3 cellular contexts compared by ENCODE assay signal in the genomic region with DNA sequence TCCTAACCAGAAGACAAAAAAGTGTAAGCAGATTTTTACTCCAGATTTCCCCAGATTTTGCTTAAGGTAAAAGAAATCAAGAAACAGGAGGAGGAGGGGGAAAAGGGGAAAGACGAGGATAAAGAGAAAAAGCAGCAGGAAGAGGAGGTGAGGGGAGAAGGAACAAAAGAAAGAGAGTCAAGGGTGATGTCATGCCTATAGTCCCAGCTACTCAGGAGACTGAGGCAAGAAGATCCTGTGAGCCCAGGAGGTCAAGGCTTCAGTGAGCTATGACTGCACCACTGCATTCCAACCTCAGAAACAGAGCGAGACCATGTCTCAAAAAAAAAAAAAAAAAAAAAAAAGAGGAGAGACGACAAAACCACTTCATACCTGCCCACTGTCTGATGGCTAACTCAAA.
TF ChIP-seq lines count a peak whose summit lies in the region.

No MANE protein-coding gene starts in this region.

TF ChIP-seq in GM23338, 12 proteins besides CTCF, POLR2A, EP300 and RAD21 (continues in another document):
- TF ChIP-seq, protein P1, sequence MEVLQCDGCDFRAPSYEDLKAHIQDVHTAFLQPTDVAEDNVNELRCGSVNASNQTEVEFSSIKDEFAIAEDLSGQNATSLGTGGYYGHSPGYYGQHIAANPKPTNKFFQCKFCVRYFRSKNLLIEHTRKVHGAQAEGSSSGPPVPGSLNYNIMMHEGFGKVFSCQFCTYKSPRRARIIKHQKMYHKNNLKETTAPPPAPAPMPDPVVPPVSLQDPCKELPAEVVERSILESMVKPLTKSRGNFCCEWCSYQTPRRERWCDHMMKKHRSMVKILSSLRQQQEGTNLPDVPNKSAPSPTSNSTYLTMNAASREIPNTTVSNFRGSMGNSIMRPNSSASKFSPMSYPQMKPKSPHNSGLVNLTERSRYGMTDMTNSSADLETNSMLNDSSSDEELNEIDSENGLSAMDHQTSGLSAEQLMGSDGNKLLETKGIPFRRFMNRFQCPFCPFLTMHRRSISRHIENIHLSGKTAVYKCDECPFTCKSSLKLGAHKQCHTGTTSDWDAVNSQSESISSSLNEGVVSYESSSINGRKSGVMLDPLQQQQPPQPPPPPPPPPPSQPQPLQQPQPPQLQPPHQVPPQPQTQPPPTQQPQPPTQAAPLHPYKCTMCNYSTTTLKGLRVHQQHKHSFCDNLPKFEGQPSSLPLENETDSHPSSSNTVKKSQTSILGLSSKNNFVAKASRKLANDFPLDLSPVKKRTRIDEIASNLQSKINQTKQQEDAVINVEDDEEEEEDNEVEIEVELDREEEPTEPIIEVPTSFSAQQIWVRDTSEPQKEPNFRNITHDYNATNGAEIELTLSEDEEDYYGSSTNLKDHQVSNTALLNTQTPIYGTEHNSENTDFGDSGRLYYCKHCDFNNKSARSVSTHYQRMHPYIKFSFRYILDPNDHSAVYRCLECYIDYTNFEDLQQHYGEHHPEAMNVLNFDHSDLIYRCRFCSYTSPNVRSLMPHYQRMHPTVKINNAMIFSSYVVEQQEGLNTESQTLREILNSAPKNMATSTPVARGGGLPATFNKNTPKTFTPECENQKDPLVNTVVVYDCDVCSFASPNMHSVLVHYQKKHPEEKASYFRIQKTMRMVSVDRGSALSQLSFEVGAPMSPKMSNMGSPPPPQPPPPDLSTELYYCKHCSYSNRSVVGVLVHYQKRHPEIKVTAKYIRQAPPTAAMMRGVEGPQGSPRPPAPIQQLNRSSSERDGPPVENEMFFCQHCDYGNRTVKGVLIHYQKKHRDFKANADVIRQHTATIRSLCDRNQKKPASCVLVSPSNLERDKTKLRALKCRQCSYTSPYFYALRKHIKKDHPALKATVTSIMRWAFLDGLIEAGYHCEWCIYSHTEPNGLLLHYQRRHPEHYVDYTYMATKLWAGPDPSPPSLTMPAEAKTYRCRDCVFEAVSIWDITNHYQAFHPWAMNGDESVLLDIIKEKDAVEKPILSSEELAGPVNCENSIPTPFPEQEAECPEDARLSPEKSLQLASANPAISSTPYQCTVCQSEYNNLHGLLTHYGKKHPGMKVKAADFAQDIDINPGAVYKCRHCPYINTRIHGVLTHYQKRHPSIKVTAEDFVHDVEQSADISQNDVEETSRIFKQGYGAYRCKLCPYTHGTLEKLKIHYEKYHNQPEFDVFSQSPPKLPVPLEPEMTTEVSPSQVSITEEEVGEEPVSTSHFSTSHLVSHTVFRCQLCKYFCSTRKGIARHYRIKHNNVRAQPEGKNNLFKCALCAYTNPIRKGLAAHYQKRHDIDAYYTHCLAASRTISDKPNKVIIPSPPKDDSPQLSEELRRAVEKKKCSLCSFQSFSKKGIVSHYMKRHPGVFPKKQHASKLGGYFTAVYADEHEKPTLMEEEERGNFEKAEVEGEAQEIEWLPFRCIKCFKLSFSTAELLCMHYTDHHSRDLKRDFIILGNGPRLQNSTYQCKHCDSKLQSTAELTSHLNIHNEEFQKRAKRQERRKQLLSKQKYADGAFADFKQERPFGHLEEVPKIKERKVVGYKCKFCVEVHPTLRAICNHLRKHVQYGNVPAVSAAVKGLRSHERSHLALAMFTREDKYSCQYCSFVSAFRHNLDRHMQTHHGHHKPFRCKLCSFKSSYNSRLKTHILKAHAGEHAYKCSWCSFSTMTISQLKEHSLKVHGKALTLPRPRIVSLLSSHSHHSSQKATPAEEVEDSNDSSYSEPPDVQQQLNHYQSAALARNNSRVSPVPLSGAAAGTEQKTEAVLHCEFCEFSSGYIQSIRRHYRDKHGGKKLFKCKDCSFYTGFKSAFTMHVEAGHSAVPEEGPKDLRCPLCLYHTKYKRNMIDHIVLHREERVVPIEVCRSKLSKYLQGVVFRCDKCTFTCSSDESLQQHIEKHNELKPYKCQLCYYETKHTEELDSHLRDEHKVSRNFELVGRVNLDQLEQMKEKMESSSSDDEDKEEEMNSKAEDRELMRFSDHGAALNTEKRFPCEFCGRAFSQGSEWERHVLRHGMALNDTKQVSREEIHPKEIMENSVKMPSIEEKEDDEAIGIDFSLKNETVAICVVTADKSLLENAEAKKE (CRISPR knock-in tag; IDR thresholded peaks at IDR 0.05): no peak
- no peak for TF ChIP-seq ZNF114 (CRISPR knock-in tag; IDR thresholded peaks at IDR 0.05)
- TF ChIP-seq, protein P2, sequence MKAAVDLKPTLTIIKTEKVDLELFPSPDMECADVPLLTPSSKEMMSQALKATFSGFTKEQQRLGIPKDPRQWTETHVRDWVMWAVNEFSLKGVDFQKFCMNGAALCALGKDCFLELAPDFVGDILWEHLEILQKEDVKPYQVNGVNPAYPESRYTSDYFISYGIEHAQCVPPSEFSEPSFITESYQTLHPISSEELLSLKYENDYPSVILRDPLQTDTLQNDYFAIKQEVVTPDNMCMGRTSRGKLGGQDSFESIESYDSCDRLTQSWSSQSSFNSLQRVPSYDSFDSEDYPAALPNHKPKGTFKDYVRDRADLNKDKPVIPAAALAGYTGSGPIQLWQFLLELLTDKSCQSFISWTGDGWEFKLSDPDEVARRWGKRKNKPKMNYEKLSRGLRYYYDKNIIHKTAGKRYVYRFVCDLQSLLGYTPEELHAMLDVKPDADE (IDR thresholded peaks at IDR 0.05): no peak

TF ChIP-seq in WTC11, 78 proteins besides CTCF, POLR2A, EP300 and RAD21 (continues in another document):
- TF ChIP-seq, protein P3, sequence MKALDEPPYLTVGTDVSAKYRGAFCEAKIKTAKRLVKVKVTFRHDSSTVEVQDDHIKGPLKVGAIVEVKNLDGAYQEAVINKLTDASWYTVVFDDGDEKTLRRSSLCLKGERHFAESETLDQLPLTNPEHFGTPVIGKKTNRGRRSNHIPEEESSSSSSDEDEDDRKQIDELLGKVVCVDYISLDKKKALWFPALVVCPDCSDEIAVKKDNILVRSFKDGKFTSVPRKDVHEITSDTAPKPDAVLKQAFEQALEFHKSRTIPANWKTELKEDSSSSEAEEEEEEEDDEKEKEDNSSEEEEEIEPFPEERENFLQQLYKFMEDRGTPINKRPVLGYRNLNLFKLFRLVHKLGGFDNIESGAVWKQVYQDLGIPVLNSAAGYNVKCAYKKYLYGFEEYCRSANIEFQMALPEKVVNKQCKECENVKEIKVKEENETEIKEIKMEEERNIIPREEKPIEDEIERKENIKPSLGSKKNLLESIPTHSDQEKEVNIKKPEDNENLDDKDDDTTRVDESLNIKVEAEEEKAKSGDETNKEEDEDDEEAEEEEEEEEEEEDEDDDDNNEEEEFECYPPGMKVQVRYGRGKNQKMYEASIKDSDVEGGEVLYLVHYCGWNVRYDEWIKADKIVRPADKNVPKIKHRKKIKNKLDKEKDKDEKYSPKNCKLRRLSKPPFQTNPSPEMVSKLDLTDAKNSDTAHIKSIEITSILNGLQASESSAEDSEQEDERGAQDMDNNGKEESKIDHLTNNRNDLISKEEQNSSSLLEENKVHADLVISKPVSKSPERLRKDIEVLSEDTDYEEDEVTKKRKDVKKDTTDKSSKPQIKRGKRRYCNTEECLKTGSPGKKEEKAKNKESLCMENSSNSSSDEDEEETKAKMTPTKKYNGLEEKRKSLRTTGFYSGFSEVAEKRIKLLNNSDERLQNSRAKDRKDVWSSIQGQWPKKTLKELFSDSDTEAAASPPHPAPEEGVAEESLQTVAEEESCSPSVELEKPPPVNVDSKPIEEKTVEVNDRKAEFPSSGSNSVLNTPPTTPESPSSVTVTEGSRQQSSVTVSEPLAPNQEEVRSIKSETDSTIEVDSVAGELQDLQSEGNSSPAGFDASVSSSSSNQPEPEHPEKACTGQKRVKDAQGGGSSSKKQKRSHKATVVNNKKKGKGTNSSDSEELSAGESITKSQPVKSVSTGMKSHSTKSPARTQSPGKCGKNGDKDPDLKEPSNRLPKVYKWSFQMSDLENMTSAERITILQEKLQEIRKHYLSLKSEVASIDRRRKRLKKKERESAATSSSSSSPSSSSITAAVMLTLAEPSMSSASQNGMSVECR (CRISPR knock-in tag; IDR thresholded peaks at IDR 0.05; ENCODE audit: borderline replicate concordance): no peak
- TF ChIP-seq, protein P4, sequence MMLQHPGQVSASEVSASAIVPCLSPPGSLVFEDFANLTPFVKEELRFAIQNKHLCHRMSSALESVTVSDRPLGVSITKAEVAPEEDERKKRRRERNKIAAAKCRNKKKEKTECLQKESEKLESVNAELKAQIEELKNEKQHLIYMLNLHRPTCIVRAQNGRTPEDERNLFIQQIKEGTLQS (CRISPR knock-in tag; conservative IDR thresholded peaks at IDR 0.05): no peak
- TF ChIP-seq, protein P5, sequence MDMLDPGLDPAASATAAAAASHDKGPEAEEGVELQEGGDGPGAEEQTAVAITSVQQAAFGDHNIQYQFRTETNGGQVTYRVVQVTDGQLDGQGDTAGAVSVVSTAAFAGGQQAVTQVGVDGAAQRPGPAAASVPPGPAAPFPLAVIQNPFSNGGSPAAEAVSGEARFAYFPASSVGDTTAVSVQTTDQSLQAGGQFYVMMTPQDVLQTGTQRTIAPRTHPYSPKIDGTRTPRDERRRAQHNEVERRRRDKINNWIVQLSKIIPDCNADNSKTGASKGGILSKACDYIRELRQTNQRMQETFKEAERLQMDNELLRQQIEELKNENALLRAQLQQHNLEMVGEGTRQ (CRISPR knock-in tag; IDR thresholded peaks at IDR 0.05): no peak
- TF ChIP-seq ZNF671 (CRISPR knock-in tag; IDR thresholded peaks at IDR 0.05) (no peak), ZBTB21 (CRISPR knock-in tag; IDR thresholded peaks at IDR 0.05; ENCODE audit: borderline replicate concordance) (no peak), ZNF219 (CRISPR knock-in tag; IDR thresholded peaks at IDR 0.05; ENCODE audit: borderline replicate concordance) (no peak)
- TF ChIP-seq, protein P6, sequence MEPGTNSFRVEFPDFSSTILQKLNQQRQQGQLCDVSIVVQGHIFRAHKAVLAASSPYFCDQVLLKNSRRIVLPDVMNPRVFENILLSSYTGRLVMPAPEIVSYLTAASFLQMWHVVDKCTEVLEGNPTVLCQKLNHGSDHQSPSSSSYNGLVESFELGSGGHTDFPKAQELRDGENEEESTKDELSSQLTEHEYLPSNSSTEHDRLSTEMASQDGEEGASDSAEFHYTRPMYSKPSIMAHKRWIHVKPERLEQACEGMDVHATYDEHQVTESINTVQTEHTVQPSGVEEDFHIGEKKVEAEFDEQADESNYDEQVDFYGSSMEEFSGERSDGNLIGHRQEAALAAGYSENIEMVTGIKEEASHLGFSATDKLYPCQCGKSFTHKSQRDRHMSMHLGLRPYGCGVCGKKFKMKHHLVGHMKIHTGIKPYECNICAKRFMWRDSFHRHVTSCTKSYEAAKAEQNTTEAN (CRISPR knock-in tag; IDR thresholded peaks at IDR 0.05): no peak

TF ChIP-seq in H1, 55 proteins besides CTCF, POLR2A, EP300 and RAD21:
- TF ChIP-seq, protein P7, sequence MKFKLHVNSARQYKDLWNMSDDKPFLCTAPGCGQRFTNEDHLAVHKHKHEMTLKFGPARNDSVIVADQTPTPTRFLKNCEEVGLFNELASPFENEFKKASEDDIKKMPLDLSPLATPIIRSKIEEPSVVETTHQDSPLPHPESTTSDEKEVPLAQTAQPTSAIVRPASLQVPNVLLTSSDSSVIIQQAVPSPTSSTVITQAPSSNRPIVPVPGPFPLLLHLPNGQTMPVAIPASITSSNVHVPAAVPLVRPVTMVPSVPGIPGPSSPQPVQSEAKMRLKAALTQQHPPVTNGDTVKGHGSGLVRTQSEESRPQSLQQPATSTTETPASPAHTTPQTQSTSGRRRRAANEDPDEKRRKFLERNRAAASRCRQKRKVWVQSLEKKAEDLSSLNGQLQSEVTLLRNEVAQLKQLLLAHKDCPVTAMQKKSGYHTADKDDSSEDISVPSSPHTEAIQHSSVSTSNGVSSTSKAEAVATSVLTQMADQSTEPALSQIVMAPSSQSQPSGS (IDR thresholded peaks at IDR 0.05; ENCODE audit: low read length): peak; percentile 25; the same call in 1 of the 2 replicates
- TF ChIP-seq TEAD4 (IDR thresholded peaks at IDR 0.05; ENCODE audit: low read depth, low read length) (0 out of 2 replicates have a peak, but pooled peaks have one; percentile 6), POLR2AphosphoS5 (IDR thresholded peaks at IDR 0.05; ENCODE audit: low read depth, low read length) (no peak)
